Comparison of ENCODE assay signal across 14 cellular contexts in genomic region chr6:158805698-158806373, GRCh38. TPM values are rescaled to one million over a fixed set of nuclear protein-coding genes. Genes with fewer than 3 reads are reported as not detected.
DNase-seq lines count a peak whose midpoint lies in the region; ATAC-seq and TF ChIP-seq lines count a peak whose summit lies in the region.
"Had no signal": no experiment of that assay in that cellular context is flagged by ENCODE, and none has a peak within 500 bp of the region (broad histone marks: within the 10 kb centered on the region; RNA-seq: fewer than 3 reads in every experiment).

No MANE protein-coding gene starts in this region.

- H3K4me1 ChIP-seq in Panc1 (ENCODE audit: control insufficient read depth, insufficient read depth, low read length) (peaks cover 84% of the 10 kb centered on the region), endodermal cell (ENCODE audit: control insufficient read depth, insufficient read depth, low read length) (peaks cover 22% of the 10 kb centered on the region)

- no peak overlapping the region for H3K9ac ChIP-seq in endodermal cell (ENCODE audit: extremely low read depth, low read length, poor library complexity, severe bottlenecking)

- POLR2A ChIA-PET in Panc1 (lab: Charles Lee): no interaction called here

- 89 to 100% methylated on average over 1 to 4 of the region's 5 CpGs for WGBS in endodermal cell (ENCODE audit: insufficient coverage in 1 of 2, insufficient read length in 1 of 2), 2 experiments

- H3K4me1 Mint-ChIP-seq in activated CD8-positive, alpha-beta memory T cell treated with anti-CD3 and anti-CD28 coated beads, Interleukin-2, amount 10 ng/mL, durations not matched to agents 7 days and 5 days: peaks cover 91% of the 10 kb centered on the region
- peaks cover 82% of the 10 kb centered on the region for H3K4me1 Mint-ChIP-seq in endodermal cell
- H3K4me1 Mint-ChIP-seq in stimulated activated naive B cell treated with anti-CD40 and anti-IgM and Interleukin-4, amounts not matched to agents 10 μg/mL and 1 μg/mL and 100 μg/mL, for 72 hours: peaks cover 60 to 96% of the 10 kb centered on the region in 2 donors

- H3K4me3 ChIP-seq in Panc1 (ENCODE audit: low read depth in 2 of 2, low read length in 2 of 2) (no peak overlapping the region), endodermal cell (ENCODE audit: low read length) (no peak overlapping the region)
- H3K4me3 ChIP-seq: gastrocnemius medialis, skin epidermis had no signal

- H3K4me3 Mint-ChIP-seq in activated CD8-positive, alpha-beta memory T cell treated with anti-CD3 and anti-CD28 coated beads, Interleukin-2, amount 10 ng/mL, durations not matched to agents 7 days and 5 days: no peak overlapping the region
- H3K4me3 Mint-ChIP-seq in endodermal cell: no peak overlapping the region
- peak overlapping the region; percentile 17 to 62 for H3K4me3 Mint-ChIP-seq in stimulated activated naive B cell treated with anti-CD40 and anti-IgM and Interleukin-4, amounts not matched to agents 10 μg/mL and 1 μg/mL and 100 μg/mL, for 72 hours

- TSS peak; percentile 22 for BruUV-seq in Panc1 (replicated peaks; lab: Mats Ljungman, UMichigan)

- H3K27me3 ChIP-seq in Panc1 (ENCODE audit: control insufficient read depth, insufficient read depth, low read length) (no peaks in the 10 kb centered on the region), endodermal cell (ENCODE audit: control insufficient read depth, insufficient read depth, low read length, poor library complexity, severe bottlenecking) (no peaks in the 10 kb centered on the region)
- H3K27me3 ChIP-seq: gastrocnemius medialis had no signal

- H3K9me3 Mint-ChIP-seq in activated CD8-positive, alpha-beta memory T cell treated with anti-CD3 and anti-CD28 coated beads, Interleukin-2, amount 10 ng/mL, durations not matched to agents 7 days and 5 days (ENCODE audit: low read depth): no peaks in the 10 kb centered on the region
- no peaks in the 10 kb centered on the region for H3K9me3 Mint-ChIP-seq in endodermal cell
- H3K9me3 Mint-ChIP-seq in stimulated activated naive B cell treated with anti-CD40 and anti-IgM and Interleukin-4, amounts not matched to agents 10 μg/mL and 1 μg/mL and 100 μg/mL, for 72 hours: no peaks in the 10 kb centered on the region

- no peak for ATAC-seq in activated CD8-positive, alpha-beta memory T cell treated with anti-CD3 and anti-CD28 coated beads, Interleukin-2, amount 10 ng/mL, durations not matched to agents 7 days and 5 days
- no peak for ATAC-seq in Panc1
- no peak for ATAC-seq in stimulated activated naive B cell treated with anti-CD40 and anti-IgM and Interleukin-4, amounts not matched to agents 10 μg/mL and 1 μg/mL and 100 μg/mL, for 72 hours (replicated peaks)
- ATAC-seq in HG03159 (IDR thresholded peaks at IDR 0.05; ENCODE audit: unreplicated experiment): no peak
- no peak for ATAC-seq in HG03378 (IDR thresholded peaks at IDR 0.05; ENCODE audit: unreplicated experiment)
- ATAC-seq: gastrocnemius medialis had no signal

- H3K27ac Mint-ChIP-seq in activated CD8-positive, alpha-beta memory T cell treated with anti-CD3 and anti-CD28 coated beads, Interleukin-2, amount 10 ng/mL, durations not matched to agents 7 days and 5 days: peak overlapping the region; percentile 66
- H3K27ac Mint-ChIP-seq in endodermal cell: peak overlapping the region; percentile 41
- peak overlapping the region; percentile 87 for H3K27ac Mint-ChIP-seq in stimulated activated naive B cell treated with anti-CD40 and anti-IgM and Interleukin-4, amounts not matched to agents 10 μg/mL and 1 μg/mL and 100 μg/mL, for 72 hours

- CTCF ChIA-PET in activated CD8-positive, alpha-beta memory T cell treated with anti-CD3 and anti-CD28 coated beads, Interleukin-2, amount 10 ng/mL, durations not matched to agents 7 days and 5 days (lab: Charles Lee): interaction anchor here (1.1 kb wide), 1 partner anchor 63 kb away, joined by 3 read pairs; no protein-coding TSS in a partner anchor
- CTCF ChIA-PET in Panc1 (lab: Charles Lee): no interaction called here

- no peak for TF ChIP-seq CTCF in Panc1 (IDR thresholded peaks at IDR 0.05)
- TF ChIP-seq CTCF in endodermal cell (conservative IDR thresholded peaks at IDR 0.05): no peak

- in situ Hi-C loops in Panc1 (cut with HindIII; ENCODE audit: low pct_unique_long_range_greater_than_20kb, low sequenced_read_pairs): no loop called here

- H3K27ac ChIP-seq in Panc1 (ENCODE audit: low read length): no peak overlapping the region; the same call in 1 of the 2 replicates
- H3K27ac ChIP-seq in endodermal cell (ENCODE audit: low read depth, low read length): no peak overlapping the region
- H3K27ac ChIP-seq: gastrocnemius medialis had no signal

- intact Hi-C loops in Panc1 (cut with micrococcal nuclease; ENCODE audit: unreplicated experiment): no loop called here

- no peak for DNase-seq in activated CD8-positive, alpha-beta memory T cell treated with anti-CD3 and anti-CD28 coated beads, Interleukin-2, amount 10 ng/mL, durations not matched to agents 7 days and 5 days
- no peak for DNase-seq in activated CD8-positive, alpha-beta memory T cell treated with anti-CD3 and anti-CD28 coated beads, Interleukin-2, amount 50 U/mL, for 4 hours
- no peak for DNase-seq in Panc1 (ENCODE audit: low read depth, low spot score)
- peak; percentile 45 for DNase-seq in endodermal cell
- DNase-seq in stimulated activated naive B cell treated with anti-CD40 and anti-IgM and Interleukin-4, amounts not matched to agents 10 μg/mL and 1 μg/mL and 100 μg/mL, for 72 hours: no peak
- no peak for DNase-seq in stimulated activated CD4-positive, alpha-beta T cell treated with anti-CD3 and anti-CD28 coated beads, Interleukin-4, amount 100 ng/mL, for 1 hour
- DNase-seq: ACHN; DMS 273 treated with DMSO at 0.1 percent for 48 hours; effector CD8-positive, alpha-beta T cell; gastrocnemius medialis; kidney glomerular epithelial cell had no signal

- H3K9me3 ChIP-seq in Panc1 (ENCODE audit: control insufficient read depth, insufficient read depth, low read depth, low read length): no peaks in the 10 kb centered on the region
- no peaks in the 10 kb centered on the region for H3K9me3 ChIP-seq in endodermal cell (ENCODE audit: control insufficient read depth, low read length)
- H3K9me3 ChIP-seq: gastrocnemius medialis had no signal

- no peaks in the 10 kb centered on the region for H3K27me3 Mint-ChIP-seq in activated CD8-positive, alpha-beta memory T cell treated with anti-CD3 and anti-CD28 coated beads, Interleukin-2, amount 10 ng/mL, durations not matched to agents 7 days and 5 days
- no peaks in the 10 kb centered on the region for H3K27me3 Mint-ChIP-seq in endodermal cell (ENCODE audit: insufficient read depth)
- no peaks in the 10 kb centered on the region for H3K27me3 Mint-ChIP-seq in stimulated activated naive B cell treated with anti-CD40 and anti-IgM and Interleukin-4, amounts not matched to agents 10 μg/mL and 1 μg/mL and 100 μg/mL, for 72 hours

- H3K36me3 Mint-ChIP-seq in activated CD8-positive, alpha-beta memory T cell treated with anti-CD3 and anti-CD28 coated beads, Interleukin-2, amount 10 ng/mL, durations not matched to agents 7 days and 5 days: peaks cover 62% of the 10 kb centered on the region
- H3K36me3 Mint-ChIP-seq in endodermal cell (ENCODE audit: low read depth): peaks cover 51% of the 10 kb centered on the region
- peaks cover 39 to 78% of the 10 kb centered on the region in 2 donors for H3K36me3 Mint-ChIP-seq in stimulated activated naive B cell treated with anti-CD40 and anti-IgM and Interleukin-4, amounts not matched to agents 10 μg/mL and 1 μg/mL and 100 μg/mL, for 72 hours

- H3K36me3 ChIP-seq in Panc1 (ENCODE audit: control insufficient read depth, insufficient read depth, low read length) (peaks cover 22% of the 10 kb centered on the region), endodermal cell (ENCODE audit: control insufficient read depth, insufficient read depth, low read length) (peaks cover 71% of the 10 kb centered on the region)
- H3K36me3 ChIP-seq: gastrocnemius medialis had no signal

RNA-seq across cellular contexts. Expression of gene EZR, which starts 13.3 kb away (rescaled TPM):
- total RNA-seq in activated CD8-positive, alpha-beta memory T cell treated with anti-CD3 and anti-CD28 coated beads, Interleukin-2, amount 10 ng/mL, durations not matched to agents 7 days and 5 days: 100 to 1,000 TPM; 187 to 214 TPM
- total RNA-seq in Panc1 (2021; ENCODE audit: unreplicated experiment) (263 TPM), endodermal cell (100 to 1,000 TPM; 145 to 209 TPM)
- polyA plus RNA-seq in Panc1 (2012; ENCODE audit: insufficient read length): 215 TPM
- 118 TPM for polyA plus RNA-seq in endodermal cell (2013, experiment 1 of 2)
- 115 TPM for polyA plus RNA-seq in endodermal cell (2013, experiment 2 of 2)

Comparison
In these comparisons a context has a peak if more than half of its experiments do, and no peak if none do; other contexts are left out.
1. H3K4me3 Mint-ChIP-seq: peak in stimulated activated naive B cell treated with anti-CD40 and anti-IgM and Interleukin-4, amounts not matched to agents 10 μg/mL and 1 μg/mL and 100 μg/mL, for 72 hours (2 of 2); none in activated CD8-positive, alpha-beta memory T cell treated with anti-CD3 and anti-CD28 coated beads, Interleukin-2, amount 10 ng/mL, durations not matched to agents 7 days and 5 days (single experiment) and endodermal cell (single experiment).
2. Peak in every context shown above with its lines, with median percentiles within 50 percentile points of each other: H3K27ac Mint-ChIP-seq.